ENCODE assay signal across 8 cellular contexts in the genomic region with DNA sequence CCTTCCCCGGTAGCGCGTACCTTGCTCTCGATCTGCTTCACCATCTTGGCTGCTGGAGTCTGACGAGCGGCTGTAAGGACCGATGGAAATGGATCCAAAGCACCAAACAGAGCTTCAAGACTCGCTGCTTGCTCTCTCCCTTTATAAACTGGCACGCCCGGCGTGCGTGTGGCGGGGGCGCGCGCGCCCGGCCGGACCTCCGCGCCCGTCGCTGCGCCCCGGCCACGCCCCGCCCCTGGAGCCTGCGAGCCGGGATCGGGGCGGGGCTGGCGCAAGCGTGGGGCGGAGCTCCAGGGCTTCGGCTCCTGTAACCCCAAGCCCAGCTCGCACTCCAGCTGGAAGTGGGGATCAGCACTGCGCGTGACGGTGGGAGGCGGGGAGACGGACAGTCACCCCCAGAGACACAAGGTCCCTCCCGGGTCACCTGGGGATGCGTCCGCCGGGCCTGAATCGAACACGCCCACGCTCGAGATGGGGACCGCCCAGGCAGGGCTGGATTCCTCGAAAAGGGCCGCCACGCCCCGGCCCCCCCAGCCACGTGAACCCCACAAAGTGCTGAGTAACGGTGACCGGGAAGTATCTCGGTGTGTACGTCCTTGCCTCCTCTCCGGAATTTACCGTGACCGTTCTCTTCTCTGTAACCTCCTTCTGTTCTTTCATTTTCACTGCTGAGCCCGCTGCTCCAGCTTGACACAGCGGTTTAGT. TPM values are rescaled to one million over a fixed set of nuclear protein-coding genes. Genes with fewer than 3 reads are reported as not detected.
DNase-seq lines count a peak whose midpoint lies in the region; ATAC-seq and TF ChIP-seq lines count a peak whose summit lies in the region.

A gene (minus strand): TSS at position 116 of the 705 bp plus-strand sequence. CDS start 72 bp downstream, at position 44.

- peaks cover 31% of the 10 kb centered on the region for H3K4me1 ChIP-seq in OCI-LY1 (ENCODE audit: insufficient read depth, low read length, severe bottlenecking)

- H3K9me3 ChIP-seq in OCI-LY1 (ENCODE audit: low read length), result no peaks in the 10 kb centered on the region

- H3K36me3 Mint-ChIP-seq in Calu3 (ENCODE audit: insufficient read depth, unreplicated experiment) (peaks cover 32% of the 10 kb centered on the region), endothelial cell (ENCODE audit: low read depth, unreplicated experiment) (peaks cover 10% of the 10 kb centered on the region)

- CTCF ChIA-PET in Calu3 (lab: Charles Lee), result interaction anchor here (0.6 to 1.1 kb wide), 4 partner anchors 27 to 272 kb away, joined by 3 to 5 read pairs (median 4); no protein-coding TSS in a partner anchor

- H3K27me3 Mint-ChIP-seq in Calu3 (ENCODE audit: unreplicated experiment), result no peaks in the 10 kb centered on the region
- peaks cover 6% of the 10 kb centered on the region for H3K27me3 Mint-ChIP-seq in endothelial cell (ENCODE audit: unreplicated experiment)

- H3K4me1 Mint-ChIP-seq in Calu3 (ENCODE audit: low read depth, unreplicated experiment) (peaks cover 47% of the 10 kb centered on the region), endothelial cell (ENCODE audit: unreplicated experiment) (peaks cover 15% of the 10 kb centered on the region)

- peak within 1 kb of the TSS; percentile 93 for H3K4me3 ChIP-seq in OCI-LY1 (ENCODE audit: low read depth, low read length, poor library complexity, severe bottlenecking)

- H3K27me3 ChIP-seq in OCI-LY1 (ENCODE audit: insufficient read depth, low read length), result no peaks in the 10 kb centered on the region

- H3K9me3 Mint-ChIP-seq in Calu3 (ENCODE audit: low read depth, unreplicated experiment) (no peaks in the 10 kb centered on the region), endothelial cell (ENCODE audit: unreplicated experiment) (peaks cover 3% of the 10 kb centered on the region)

- H2AFZ ChIP-seq in OCI-LY1 (ENCODE audit: low read length), result peak within 1 kb of the TSS; percentile 94; the same call in 1 of the 2 replicates

- peak within 1 kb of the TSS; percentile 77 for H3K9ac ChIP-seq in OCI-LY1 (ENCODE audit: low read length)

- peak within 1 kb of the TSS; percentile 100 for H3K4me2 ChIP-seq in OCI-LY1 (ENCODE audit: low read length)

- H3K27ac ChIP-seq in OCI-LY1 (ENCODE audit: low read depth, low read length, poor library complexity, severe bottlenecking), result peak within 1 kb of the TSS; percentile 42

- H3K4me3 Mint-ChIP-seq in Calu3 (ENCODE audit: low read depth, unreplicated experiment), result peak within 1 kb of the TSS; percentile 96
- H3K4me3 Mint-ChIP-seq in endothelial cell (ENCODE audit: unreplicated experiment), result peak within 1 kb of the TSS; percentile 99

- DNase-seq in Calu3, result peak; percentile 89
- DNase-seq in HUDEP-2 (lab: John Stamatoyannopoulos, UW; ENCODE audit: unreplicated experiment in 76 of 76), result peak; percentile 44 to 97 (median 93)
- peak; percentile 85 for DNase-seq in activated CD8-positive, alpha-beta memory T cell treated with anti-CD3 and anti-CD28 coated beads, Interleukin-2, amount 50 U/mL, for 4 hours
- peak; percentile 80 for DNase-seq in endothelial cell (ENCODE audit: low spot score)
- DNase-seq in middle frontal gyrus (ENCODE audit: extremely low spot score, low spot score), result peak; percentile 87
- peak; percentile 59 to 64 for DNase-seq in stimulated activated CD8-positive, alpha-beta memory T cell treated with anti-CD3 and anti-CD28 coated beads, Interleukin-2, amount 100 ng/mL, for 1 hour (ENCODE audit: low read depth in 2 of 2)

- peaks cover 39% of the 10 kb centered on the region for H3K79me2 ChIP-seq in OCI-LY1 (ENCODE audit: insufficient read depth, low read length)

- H3K27ac Mint-ChIP-seq in Calu3 (ENCODE audit: unreplicated experiment) (peak within 1 kb of the TSS; percentile 99), endothelial cell (ENCODE audit: unreplicated experiment) (peak within 1 kb of the TSS; percentile 95)

- intact Hi-C loops in Calu3 (cut with micrococcal nuclease; ENCODE audit: unreplicated experiment), result loop anchor here (10.0 kb wide), 1 partner anchor 168 kb away; no protein-coding TSS in a partner anchor

- no peaks in the 10 kb centered on the region for H4K20me1 ChIP-seq in OCI-LY1 (ENCODE audit: insufficient read depth, low read length)

- BruUV-seq in Calu3 (replicated peaks; lab: Mats Ljungman, UMichigan), result no TSS peak

- no peak for TF ChIP-seq CTCF in Calu3 (IDR thresholded peaks at IDR 0.05; ENCODE audit: unreplicated experiment)
- TF ChIP-seq CTCF in OCI-LY1 (IDR thresholded peaks at IDR 0.05; ENCODE audit: low read length), result no peak
- TF ChIP-seq CTCF in endothelial cell (IDR thresholded peaks at IDR 0.05; ENCODE audit: unreplicated experiment), result no peak

- no peaks in the 10 kb centered on the region for H3F3A ChIP-seq in OCI-LY1 (ENCODE audit: insufficient read depth, low read length)

- ATAC-seq in GM21390 (IDR thresholded peaks at IDR 0.05; ENCODE audit: unreplicated experiment), result peak; percentile 72

- no peaks in the 10 kb centered on the region for H3K36me3 ChIP-seq in OCI-LY1 (ENCODE audit: insufficient read depth, low read length)

- no peaks in the 10 kb centered on the region for H3K9me2 ChIP-seq in OCI-LY1 (ENCODE audit: low read depth, low read length)

RNA-seq across cellular contexts. Expression of the gene that starts here (rescaled TPM):
- total RNA-seq in Calu3 (2022), result 278 and 286 TPM in 2 replicates
- total RNA-seq in endothelial cell (ENCODE audit: unreplicated experiment), result 156 TPM

Comparison
In these comparisons a context has a peak if more than half of its experiments do, and no peak if none do; other contexts are left out.
1. Peak in every context shown above with its lines: DNase-seq, ATAC-seq, H3K4me3 ChIP-seq and H3K27ac ChIP-seq.